8 cellular contexts compared by ENCODE assay signal in genomic region chr5:43484049-43484849, GRCh38. TPM values are rescaled to one million over a fixed set of nuclear protein-coding genes. Genes with fewer than 3 reads are reported as not detected.
DNase-seq lines count a peak whose midpoint lies in the region; ATAC-seq and TF ChIP-seq lines count a peak whose summit lies in the region.

No MANE protein-coding gene starts in this region.

- peak overlapping the region; percentile 81 for H2BK120ac ChIP-seq in IMR-90 (ENCODE audit: low read depth, low read length)

- peaks cover 8 to 16% of the 10 kb centered on the region in 2 experiments for H3K79me1 ChIP-seq in IMR-90 (ENCODE audit: low read depth in 1 of 2, low read length in 2 of 2)

- H3K56ac ChIP-seq in IMR-90 (ENCODE audit: extremely low read depth, insufficient read depth, low read length), result peak overlapping the region; percentile 97

- DNase-seq in DMS114 treated with DMSO at 0.1 percent for 48 hours (lab: John Stamatoyannopoulos, UW; ENCODE audit: unreplicated experiment) (peak; percentile 77), IMR-90 (peak; percentile 82), activated T-cell treated with anti-CD3 and anti-CD28 coated beads for 24 hours (ENCODE audit: low read depth) (peak; percentile 78), epithelial cell of prostate (ENCODE audit: low read depth, low spot score) (peak; percentile 58)
- peak; percentile 74 for DNase-seq in stimulated activated CD8-positive, alpha-beta memory T cell treated with anti-CD3 and anti-CD28 coated beads, Interleukin-2, amount 100 ng/mL, for 1 hour (ENCODE audit: low read depth in 2 of 2)

- no peaks in the 10 kb centered on the region for H3K9me3 ChIP-seq in IMR-90 (ENCODE audit: control insufficient read depth, insufficient read depth, low read length)
- H3K9me3 ChIP-seq in OCI-LY1 (ENCODE audit: low read length), result no peaks in the 10 kb centered on the region
- H3K9me3 ChIP-seq in mononuclear cell (ENCODE audit: low read depth, low read length), result no peaks in the 10 kb centered on the region

- peak overlapping the region; percentile 92 to 99 for H4K8ac ChIP-seq in IMR-90 (ENCODE audit: low read depth in 2 of 2, low read length in 2 of 2)

- H2AK5ac ChIP-seq in IMR-90 (ENCODE audit: low read depth, low read length), result no peak overlapping the region

- H3K27me3 ChIP-seq in IMR-90 (ENCODE audit: control insufficient read depth, insufficient read depth, low read length) (no peaks in the 10 kb centered on the region), OCI-LY1 (ENCODE audit: insufficient read depth, low read length) (no peaks in the 10 kb centered on the region), mononuclear cell (ENCODE audit: insufficient read depth, low read length) (no peaks in the 10 kb centered on the region)

- TSS peak; percentile 86 for BruUV-seq in IMR-90 (replicated peaks; lab: Mats Ljungman, UMichigan)

- peak overlapping the region; percentile 95 for H2AK9ac ChIP-seq in IMR-90 (replicated peaks; ENCODE audit: low read depth, low read length, poor library complexity)

- peak overlapping the region; percentile 62 for H3K4me3 ChIP-seq in IMR-90 (ENCODE audit: insufficient read depth, low read depth, low read length)
- peak overlapping the region; percentile 75 for H3K4me3 ChIP-seq in OCI-LY1 (ENCODE audit: low read depth, low read length, poor library complexity, severe bottlenecking)
- peak overlapping the region; percentile 71 for H3K4me3 ChIP-seq in mononuclear cell (ENCODE audit: low read length)

- no peaks in the 10 kb centered on the region for H3K9me2 ChIP-seq in OCI-LY1 (ENCODE audit: low read depth, low read length)

- H3K36me3 ChIP-seq in IMR-90 (ENCODE audit: control insufficient read depth, insufficient read depth, low read length), result no peaks in the 10 kb centered on the region
- peaks cover 16% of the 10 kb centered on the region for H3K36me3 ChIP-seq in OCI-LY1 (ENCODE audit: insufficient read depth, low read length)

- peak overlapping the region; percentile 8; the same call in 1 of the 3 replicates for H2BK15ac ChIP-seq in IMR-90 (ENCODE audit: low read depth, low read length)

- WGBS in IMR-90 (ENCODE audit: extremely low coverage in 2 of 2, insufficient read length in 1 of 2), 2 experiments, result 0% methylated on average over 4 of the region's 33 CpGs; no CpG with 5 or more reads in 1 of the 2 experiments

- H4K5ac ChIP-seq in IMR-90 (ENCODE audit: low read depth, low read length), result peak overlapping the region; percentile 89

- intact Hi-C loops in IMR-90 (cut with micrococcal nuclease), result loop anchor here (1.0 to 10.0 kb wide), 6 partner anchors 31 to 469 kb away; partner anchors contain the start of genes C5orf34 and HMGCS1

- peak; percentile 70 for ATAC-seq in GM21576 (IDR thresholded peaks at IDR 0.05; ENCODE audit: unreplicated experiment)
- ATAC-seq in IMR-90 (ENCODE audit: low read depth), result peak; percentile 75

- no peaks in the 10 kb centered on the region for H3F3A ChIP-seq in OCI-LY1 (ENCODE audit: insufficient read depth, low read length)

- peak overlapping the region; percentile 95 for H3K14ac ChIP-seq in IMR-90 (replicated peaks; ENCODE audit: low read depth, low read length)

- H3K79me2 ChIP-seq in OCI-LY1 (ENCODE audit: insufficient read depth, low read length), result peaks cover 11% of the 10 kb centered on the region; the same call in 1 of the 2 replicates

- H3K4ac ChIP-seq in IMR-90 (ENCODE audit: low read depth, low read length), result peak overlapping the region; percentile 96

- TF ChIP-seq RAD21 in IMR-90 (IDR thresholded peaks at IDR 0.05; ENCODE audit: low read length), result peak; percentile 58

- peak overlapping the region; percentile 93 for H3K23ac ChIP-seq in IMR-90 (ENCODE audit: low read depth, low read length)

- peak overlapping the region; percentile 94 for H3K4me2 ChIP-seq in IMR-90 (ENCODE audit: low read depth, low read length)
- H3K4me2 ChIP-seq in OCI-LY1 (ENCODE audit: low read length), result peak overlapping the region; percentile 78

- H2BK20ac ChIP-seq in IMR-90 (ENCODE audit: low read depth, low read length), result peak overlapping the region; percentile 39; the same call in 1 of the 2 replicates

- H3K9me1 ChIP-seq in IMR-90 (ENCODE audit: insufficient read depth, low read length), result no peaks in the 10 kb centered on the region

- H3K9ac ChIP-seq in IMR-90 (ENCODE audit: low read depth, low read length), result peak overlapping the region; percentile 90
- peak overlapping the region; percentile 85 for H3K9ac ChIP-seq in OCI-LY1 (ENCODE audit: low read length)

- CTCF ChIA-PET in IMR-90 (lab: Yijun Ruan, JAX), result interaction anchor here (0.7 to 2.8 kb wide), 9 partner anchors 10 to 128 kb away, joined by 3 to 15 read pairs (median 7); partner anchors contain the start of gene CCL28

- peak overlapping the region; percentile 86 for H3K27ac ChIP-seq in IMR-90 (ENCODE audit: insufficient read depth, low read length)
- H3K27ac ChIP-seq in OCI-LY1 (ENCODE audit: low read depth, low read length, poor library complexity, severe bottlenecking), result peak overlapping the region; percentile 92
- peak overlapping the region; percentile 89 for H3K27ac ChIP-seq in epithelial cell of prostate

- in situ Hi-C loops in IMR-90 (cut with MboI; ENCODE audit: low sequenced_read_pairs), result loop anchor here (25.0 kb wide), 1 partner anchor 572 kb away; no protein-coding TSS in a partner anchor

- H3K18ac ChIP-seq in IMR-90 (ENCODE audit: low read depth, low read length), result peak overlapping the region; percentile 79

- peak overlapping the region; percentile 99 for H2AFZ ChIP-seq in IMR-90 (replicated peaks; ENCODE audit: low read length, poor library complexity)
- H2AFZ ChIP-seq in OCI-LY1 (ENCODE audit: low read length), result peak overlapping the region; percentile 13; the same call in 1 of the 2 replicates

- H3K4me1 ChIP-seq in IMR-90 (ENCODE audit: control insufficient read depth, insufficient read depth, low read length), result peaks cover 2% of the 10 kb centered on the region; the same call in 1 of the 2 replicates
- H3K4me1 ChIP-seq in OCI-LY1 (ENCODE audit: insufficient read depth, low read length, severe bottlenecking), result peaks cover 27% of the 10 kb centered on the region
- H3K4me1 ChIP-seq in mononuclear cell (ENCODE audit: insufficient read depth, low read length), result peaks cover 19% of the 10 kb centered on the region

- dilution Hi-C loops in IMR-90 (cut with HindIII; ENCODE audit: low sequenced_read_pairs, unreplicated experiment), result no loop called here

- no peaks in the 10 kb centered on the region for H4K20me1 ChIP-seq in IMR-90 (ENCODE audit: insufficient read depth, low read length)
- no peaks in the 10 kb centered on the region for H4K20me1 ChIP-seq in OCI-LY1 (ENCODE audit: insufficient read depth, low read length)

- H4K91ac ChIP-seq in IMR-90 (ENCODE audit: insufficient read depth, low read depth, low read length), result peak overlapping the region; percentile 92

- H2BK5ac ChIP-seq in IMR-90 (ENCODE audit: low read depth, low read length, poor library complexity, severe bottlenecking), result peak overlapping the region; percentile 84

- POLR2A ChIA-PET in IMR-90 (lab: Charles Lee; ENCODE audit: unreplicated experiment), result interaction anchor here (0.6 to 1.3 kb wide), 6 partner anchors 11 to 439 kb away, joined by 3 to 14 read pairs (median 4); no protein-coding TSS in a partner anchor

- TF ChIP-seq CTCF in IMR-90 (conservative IDR thresholded peaks at IDR 0.05; ENCODE audit: low read depth, low read length), result peak; percentile 71
- TF ChIP-seq CTCF in OCI-LY1 (IDR thresholded peaks at IDR 0.05; ENCODE audit: low read length), result peak; percentile 82

- no peak; the same call in 1 of the 2 replicates for TF ChIP-seq POLR2A in IMR-90 (IDR thresholded peaks at IDR 0.05; ENCODE audit: low read depth, low read length)

TF ChIP-seq in IMR-90, 13 proteins besides CTCF, POLR2A, EP300 and RAD21:
- TF ChIP-seq NFE2L2 (IDR thresholded peaks at IDR 0.05; ENCODE audit: low read depth, low read length) (no peak), BHLHE40 (IDR thresholded peaks at IDR 0.05; ENCODE audit: low read depth, low read length) (peak; percentile 81), SMC3 (IDR thresholded peaks at IDR 0.05; ENCODE audit: low read depth, low read length) (peak; percentile 41), MXI1 (IDR thresholded peaks at IDR 0.05; ENCODE audit: borderline replicate concordance, low read depth, low read length) (0 out of 2 replicates have a peak, but pooled peaks have one; percentile 44), FOS (IDR thresholded peaks at IDR 0.05; ENCODE audit: low read depth, low read length) (no peak), RCOR1 (IDR thresholded peaks at IDR 0.05; ENCODE audit: insufficient replicate concordance, low read length) (no peak)
- TF ChIP-seq, protein P1, sequence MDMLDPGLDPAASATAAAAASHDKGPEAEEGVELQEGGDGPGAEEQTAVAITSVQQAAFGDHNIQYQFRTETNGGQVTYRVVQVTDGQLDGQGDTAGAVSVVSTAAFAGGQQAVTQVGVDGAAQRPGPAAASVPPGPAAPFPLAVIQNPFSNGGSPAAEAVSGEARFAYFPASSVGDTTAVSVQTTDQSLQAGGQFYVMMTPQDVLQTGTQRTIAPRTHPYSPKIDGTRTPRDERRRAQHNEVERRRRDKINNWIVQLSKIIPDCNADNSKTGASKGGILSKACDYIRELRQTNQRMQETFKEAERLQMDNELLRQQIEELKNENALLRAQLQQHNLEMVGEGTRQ (IDR thresholded peaks at IDR 0.05; ENCODE audit: low read depth, low read length), result no peak

RNA-seq across cellular contexts. Expression of gene TMEM267, which starts 0.6 kb away (rescaled TPM):
- 12.0 and 17.5 TPM in 2 replicates for total RNA-seq in IMR-90 (2012; rRNA removed)
- 6.6 and 9.2 TPM in 2 replicates for polyA plus RNA-seq in IMR-90 (2012; rRNA removed)
- polyA plus RNA-seq in IMR-90 (2012; cell fraction: cytosol; rRNA removed), result 0.62 and 1.8 TPM in 2 replicates
- 1.2 and 12.8 TPM in 2 replicates for polyA plus RNA-seq in IMR-90 (2012; cell fraction: nucleus; rRNA removed; ENCODE audit: low replicate concordance)
- 11.5 TPM for total RNA-seq in mononuclear cell

RNA-seq across cellular contexts. Expression of gene C5orf34, which starts 30.7 kb away (rescaled TPM):
- total RNA-seq in IMR-90 (2012; rRNA removed) (6.1 and 7.2 TPM in 2 replicates), mononuclear cell (1.9 TPM)
- 3.3 TPM in 2 replicates for polyA plus RNA-seq in IMR-90 (2012; rRNA removed)
- 0.22 and 0.37 TPM in 2 replicates for polyA plus RNA-seq in IMR-90 (2012; cell fraction: cytosol; rRNA removed)
- 0.70 and 7.0 TPM in 2 replicates for polyA plus RNA-seq in IMR-90 (2012; cell fraction: nucleus; rRNA removed; ENCODE audit: low replicate concordance)

Comparison
In these comparisons a context has a peak if more than half of its experiments do, and no peak if none do; other contexts are left out.
1. Peak in every context shown above with its lines: DNase-seq, ATAC-seq, H3K4me3 ChIP-seq and H3K27ac ChIP-seq.